15 cellular contexts compared by ENCODE assay signal in genomic region chr19:10460714-10461046, GRCh38. TPM values are rescaled to one million over a fixed set of nuclear protein-coding genes. Genes with fewer than 3 reads are reported as not detected.
DNase-seq lines count a peak whose midpoint lies in the region; ATAC-seq and TF ChIP-seq lines count a peak whose summit lies in the region.
"Had no signal": no experiment of that assay in that cellular context is flagged by ENCODE, and none has a peak within 500 bp of the region (broad histone marks: within the 10 kb centered on the region; RNA-seq: fewer than 3 reads in every experiment).

No MANE protein-coding gene starts in this region.

- no peaks in the 10 kb centered on the region for H3K36me3 Mint-ChIP-seq in Caco-2 (ENCODE audit: insufficient read depth, unreplicated experiment)
- H3K36me3 Mint-ChIP-seq in effector memory CD8-positive, alpha-beta T cell (ENCODE audit: insufficient read depth): peaks cover 11% of the 10 kb centered on the region

- no peaks in the 10 kb centered on the region for H3K4me1 ChIP-seq in Caco-2
- H3K4me1 ChIP-seq in HUES64 (ENCODE audit: insufficient read depth, low read length): no peaks in the 10 kb centered on the region
- no peaks in the 10 kb centered on the region for H3K4me1 ChIP-seq in rectal smooth muscle tissue (ENCODE audit: control insufficient read depth, insufficient read depth, low read length)

- H3K4me3 ChIP-seq in Caco-2 (ENCODE audit: low read depth, low read length) (no peak overlapping the region), HUES64 (ENCODE audit: low read length) (0 out of 2 replicates have a peak overlapping the region, but pooled peaks have one; percentile 22), rectal smooth muscle tissue (ENCODE audit: low read length) (peak overlapping the region; percentile 34)

- POLR2A ChIA-PET in Caco-2 (lab: Charles Lee): no interaction called here

- H3K27ac ChIP-seq in HUES64 (ENCODE audit: low read depth, low read length): no peak overlapping the region
- peak overlapping the region; percentile 12 for H3K27ac ChIP-seq in rectal smooth muscle tissue (ENCODE audit: low read depth, low read length)
- H3K27ac ChIP-seq: brain microvascular endothelial cell, HL-60, lower lobe of right lung had no signal

- no peaks in the 10 kb centered on the region for H3K9me3 ChIP-seq in Caco-2
- no peaks in the 10 kb centered on the region for H3K9me3 ChIP-seq in HUES64 (ENCODE audit: insufficient read depth, low read depth, low read length)
- H3K9me3 ChIP-seq: lower lobe of right lung had no signal

- 45% methylated on average over 8 of the region's 8 CpGs for WGBS in HUES64

- H3K36me3 ChIP-seq in Caco-2 (ENCODE audit: control insufficient read depth, insufficient read depth, low read length): no peaks in the 10 kb centered on the region
- no peaks in the 10 kb centered on the region for H3K36me3 ChIP-seq in HUES64 (ENCODE audit: insufficient read depth, low read length)
- peaks cover 6% of the 10 kb centered on the region for H3K36me3 ChIP-seq in rectal smooth muscle tissue (ENCODE audit: control insufficient read depth, insufficient read depth, low read length)

- H3K4me1 Mint-ChIP-seq in Caco-2 (ENCODE audit: low read depth, unreplicated experiment): no peaks in the 10 kb centered on the region
- peaks cover 5 to 8% of the 10 kb centered on the region in 2 donors for H3K4me1 Mint-ChIP-seq in effector memory CD8-positive, alpha-beta T cell (ENCODE audit: low read depth in 2 of 2)

- H3K9ac ChIP-seq in HUES64 (ENCODE audit: low read depth, low read length): no peak overlapping the region
- no peak overlapping the region for H3K9ac ChIP-seq in rectal smooth muscle tissue (ENCODE audit: low read length)

- H3K4me3 Mint-ChIP-seq in Caco-2 (ENCODE audit: unreplicated experiment): peak overlapping the region; percentile 56
- peak overlapping the region; percentile 59 to 67 for H3K4me3 Mint-ChIP-seq in effector memory CD8-positive, alpha-beta T cell

- intact Hi-C loops in Caco-2 (cut with micrococcal nuclease; ENCODE audit: unreplicated experiment): no loop called here

- BruUV-seq in Caco-2 (replicated peaks; lab: Mats Ljungman, UMichigan): no TSS peak

- no peaks in the 10 kb centered on the region for H3K27me3 ChIP-seq in Caco-2 (replicated peaks; ENCODE audit: control insufficient read depth, insufficient read depth, low read length)
- no peaks in the 10 kb centered on the region; the same call in 1 of the 2 replicates for H3K27me3 ChIP-seq in HUES64 (ENCODE audit: insufficient read depth, low read length)
- no peaks in the 10 kb centered on the region for H3K27me3 ChIP-seq in rectal smooth muscle tissue (ENCODE audit: control insufficient read depth, insufficient read depth, low read length)
- H3K27me3 ChIP-seq: brain microvascular endothelial cell had no signal

- no peak for ATAC-seq in effector memory CD8-positive, alpha-beta T cell (replicated peaks)
- no peak for ATAC-seq in HG03108 (IDR thresholded peaks at IDR 0.05; ENCODE audit: unreplicated experiment)

- CTCF ChIA-PET in Caco-2 (lab: Charles Lee): no interaction called here

- no peak for TF ChIP-seq CTCF in Caco-2 (IDR thresholded peaks at IDR 0.05; ENCODE audit: insufficient read depth in 1 of 2, low read depth in 1 of 2, low read length in 1 of 2, severe bottlenecking in 1 of 2, unreplicated experiment in 1 of 2)

- DNase-seq in Caco-2 (no peak), hypothalamus (lab: John Stamatoyannopoulos, UW) (no peak), NCI-H128 (lab: John Stamatoyannopoulos, UW; ENCODE audit: unreplicated experiment) (no peak)
- no peak for DNase-seq in effector memory CD8-positive, alpha-beta T cell
- DNase-seq: NCI-H2081 treated with DMSO at 0.1 percent for 48 hours, NCI-H524 had no signal

- H3K27ac Mint-ChIP-seq in Caco-2 (ENCODE audit: unreplicated experiment): no peak overlapping the region
- no peak overlapping the region for H3K27ac Mint-ChIP-seq in effector memory CD8-positive, alpha-beta T cell

- H3K27me3 Mint-ChIP-seq in Caco-2 (ENCODE audit: insufficient read depth, unreplicated experiment): no peaks in the 10 kb centered on the region
- no peaks in the 10 kb centered on the region for H3K27me3 Mint-ChIP-seq in effector memory CD8-positive, alpha-beta T cell

- no peaks in the 10 kb centered on the region for H3K9me3 Mint-ChIP-seq in Caco-2 (ENCODE audit: unreplicated experiment)
- no peaks in the 10 kb centered on the region for H3K9me3 Mint-ChIP-seq in effector memory CD8-positive, alpha-beta T cell

RNA-seq across cellular contexts. Expression of gene PDE4A, which starts 40.3 kb away (rescaled TPM):
- total RNA-seq in Caco-2 (2022): 3.6 and 3.7 TPM in 2 replicates
- 1.7 TPM for polyA plus RNA-seq in HUES64 (2013, experiment 1 of 2)
- 2.5 TPM for polyA plus RNA-seq in HUES64 (2013, experiment 2 of 2)

RNA-seq across cellular contexts. Expression of gene KEAP1, which starts 42.5 kb away (rescaled TPM):
- 73.0 and 77.7 TPM in 2 replicates for total RNA-seq in Caco-2 (2022)
- polyA plus RNA-seq in HUES64 (2013, experiment 1 of 2): 55.3 TPM
- 51.2 TPM for polyA plus RNA-seq in HUES64 (2013, experiment 2 of 2)

RNA-seq across cellular contexts. Expression of gene S1PR5, which starts 56.6 kb away (rescaled TPM):
- total RNA-seq in Caco-2 (2022): 0.57 and 0.67 TPM in 2 replicates
- polyA plus RNA-seq in HUES64 (2013, experiment 1 of 2): 1.1 TPM
- 1.0 TPM for polyA plus RNA-seq in HUES64 (2013, experiment 2 of 2)
- total RNA-seq: dermis microvascular lymphatic vessel endothelial cell, epithelial cell of proximal tubule, GM12878 had no signal

RNA-seq across cellular contexts. Expression of gene CDC37, which starts 57.3 kb away (rescaled TPM):
- total RNA-seq in Caco-2 (2022): 154 and 164 TPM in 2 replicates
- polyA plus RNA-seq in HUES64 (2013, experiment 1 of 2): 160 TPM
- 142 TPM for polyA plus RNA-seq in HUES64 (2013, experiment 2 of 2)
